In the genomic region with DNA sequence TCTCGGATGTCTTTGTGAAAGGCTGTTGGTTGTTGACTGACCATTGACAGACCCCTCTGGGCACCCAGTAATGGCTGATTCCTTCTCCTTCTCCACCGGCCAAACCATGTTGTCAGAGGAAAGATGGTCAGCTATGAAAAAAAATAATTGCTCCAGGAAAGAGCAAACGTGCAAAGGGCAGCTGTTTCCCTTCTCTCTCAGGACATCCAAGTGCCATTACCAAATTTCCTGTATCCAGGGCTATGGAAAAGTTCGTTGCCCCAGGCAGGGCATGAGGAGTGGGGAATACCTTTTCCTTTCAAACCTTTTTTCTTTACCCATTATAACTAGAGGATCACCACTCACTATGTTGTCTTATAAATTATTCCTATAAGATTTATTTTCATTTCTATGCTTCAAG, we compare ENCODE assay signal across 23 cellular contexts.
DNase-seq lines count a peak whose midpoint lies in the region; ATAC-seq and TF ChIP-seq lines count a peak whose summit lies in the region.
"Had no signal": no experiment of that assay in that cellular context is flagged by ENCODE, and none has a peak within 500 bp of the region (broad histone marks: within the 10 kb centered on the region; RNA-seq: fewer than 3 reads in every experiment).

No MANE protein-coding gene starts in this region.

- no peak overlapping the region for H3K4me3 Mint-ChIP-seq in endodermal cell
- H3K4me3 Mint-ChIP-seq: CD14-positive monocyte; CD4-positive, alpha-beta memory T cell; HFFc6 had no signal

- H3K27me3 Mint-ChIP-seq in endodermal cell (ENCODE audit: insufficient read depth): no peaks in the 10 kb centered on the region

- no peaks in the 10 kb centered on the region for H3K9me3 Mint-ChIP-seq in endodermal cell

- WGBS in gastroesophageal sphincter (ENCODE audit: low coverage in 1 of 2), 2 donors: 22 to 30% methylated on average over 4 of the region's 4 CpGs
- 79 to 89% methylated on average over 1 to 4 of the region's 4 CpGs for WGBS in endodermal cell (ENCODE audit: insufficient coverage in 1 of 2, insufficient read length in 1 of 2), 2 experiments

- H3K9me3 ChIP-seq in gastroesophageal sphincter (no peaks in the 10 kb centered on the region), endodermal cell (ENCODE audit: control insufficient read depth, low read length) (no peaks in the 10 kb centered on the region)
- H3K9me3 ChIP-seq: A549, BLaER1 had no signal

- H3K4me1 ChIP-seq in gastroesophageal sphincter: no peaks in the 10 kb centered on the region
- no peaks in the 10 kb centered on the region for H3K4me1 ChIP-seq in endodermal cell (ENCODE audit: control insufficient read depth, insufficient read depth, low read length)
- H3K4me1 ChIP-seq: A549, BLaER1 had no signal

- TF ChIP-seq CTCF in gastroesophageal sphincter (IDR thresholded peaks at IDR 0.05) (no peak), endodermal cell (conservative IDR thresholded peaks at IDR 0.05) (no peak)

- DNase-seq in DMS53 (lab: John Stamatoyannopoulos, UW): peak; percentile 41
- no peak for DNase-seq in DMS53 treated with DMSO at 0.1 percent for 48 hours (lab: John Stamatoyannopoulos, UW; ENCODE audit: unreplicated experiment)
- peak; percentile 4 for DNase-seq in NCI-H69 (lab: John Stamatoyannopoulos, UW)
- DNase-seq in endodermal cell: no peak
- DNase-seq in left colon: no peak
- DNase-seq in activated CD4-positive, alpha-beta T cell treated with anti-CD3 and anti-CD28 coated beads, Interleukin-2, amount 50 U/mL, for 4 hours: no peak
- DNase-seq: CD4-positive, alpha-beta memory T cell; DMS153; DND-41; EL; GOT3; H7; HFFc6; IMR-90 had no signal

- intact Hi-C loops in left colon (cut with DNase I, micrococcal nuclease): no loop called here

- no peaks in the 10 kb centered on the region for H3K36me3 Mint-ChIP-seq in endodermal cell (ENCODE audit: low read depth)
- H3K36me3 Mint-ChIP-seq: CD14-positive monocyte; CD4-positive, alpha-beta memory T cell had no signal

- H3K27me3 ChIP-seq in gastroesophageal sphincter: peaks cover 8% of the 10 kb centered on the region
- no peaks in the 10 kb centered on the region for H3K27me3 ChIP-seq in endodermal cell (ENCODE audit: control insufficient read depth, insufficient read depth, low read length, poor library complexity, severe bottlenecking)
- H3K27me3 ChIP-seq: BLaER1 had no signal

- no peak overlapping the region for H3K27ac Mint-ChIP-seq in endodermal cell
- H3K27ac Mint-ChIP-seq: CD14-positive monocyte; CD4-positive, alpha-beta memory T cell; HFFc6 had no signal

- TF ChIP-seq EP300 in gastroesophageal sphincter (IDR thresholded peaks at IDR 0.05): no peak

- no peak overlapping the region for H3K9ac ChIP-seq in endodermal cell (ENCODE audit: extremely low read depth, low read length, poor library complexity, severe bottlenecking)
- H3K9ac ChIP-seq: BLaER1 had no signal

- ATAC-seq in gastroesophageal sphincter (peak; percentile 34), left colon (no peak)
- ATAC-seq: A549, GM12878, HCT116, K562 had no signal

- H3K27ac ChIP-seq in gastroesophageal sphincter (no peak overlapping the region), endodermal cell (ENCODE audit: low read depth, low read length) (no peak overlapping the region)
- H3K27ac ChIP-seq: 22Rv1, A549, BLaER1, HL-60 had no signal

- no peak for TF ChIP-seq POLR2A in gastroesophageal sphincter (IDR thresholded peaks at IDR 0.05)

- H3K36me3 ChIP-seq in gastroesophageal sphincter: no peaks in the 10 kb centered on the region
- no peaks in the 10 kb centered on the region for H3K36me3 ChIP-seq in endodermal cell (ENCODE audit: control insufficient read depth, insufficient read depth, low read length)
- H3K36me3 ChIP-seq: BLaER1 had no signal

- H3K4me3 ChIP-seq in gastroesophageal sphincter: no peak overlapping the region
- no peak overlapping the region for H3K4me3 ChIP-seq in endodermal cell (ENCODE audit: low read length)
- H3K4me3 ChIP-seq: A549, BLaER1, GM12878, K562 had no signal

- H3K4me1 Mint-ChIP-seq in endodermal cell: no peaks in the 10 kb centered on the region
- H3K4me1 Mint-ChIP-seq: CD14-positive monocyte; CD4-positive, alpha-beta memory T cell had no signal

Comparison
In these comparisons a context has a peak if more than half of its experiments do, and no peak if none do; other contexts are left out.
1. DNase-seq: peak in DMS53 (single experiment) and NCI-H69 (single experiment); none in DMS53 treated with DMSO at 0.1 percent for 48 hours (single experiment), endodermal cell (single experiment), left colon (0 of 2) and activated CD4-positive, alpha-beta T cell treated with anti-CD3 and anti-CD28 coated beads, Interleukin-2, amount 50 U/mL, for 4 hours (0 of 2).